In genomic region chr7:78134256-78134655, GRCh38 we compare ENCODE assay signal across 8 cellular contexts.
DNase-seq lines count a peak whose midpoint lies in the region; ATAC-seq, FAIRE-seq and TF ChIP-seq lines count a peak whose summit lies in the region.

No MANE protein-coding gene starts in this region.

- no peak for TF ChIP-seq POLR2A in thyroid gland (IDR thresholded peaks at IDR 0.05)
- TF ChIP-seq POLR2A in ovary (IDR thresholded peaks at IDR 0.05): no peak

- POLR2A ChIA-PET in PC-3 (lab: Charles Lee; ENCODE audit: unreplicated experiment): no interaction called here

- no peak for FAIRE-seq in GM19239 (lab: Jason Lieb, UNC)

- H3K79me2 ChIP-seq in DOHH2 (ENCODE audit: control insufficient read depth, low read length) (no peaks in the 10 kb centered on the region), PC-3 (ENCODE audit: low read length) (no peaks in the 10 kb centered on the region)

- H3K9me3 ChIP-seq in DOHH2 (ENCODE audit: control insufficient read depth, insufficient read depth, low read length): no peaks in the 10 kb centered on the region
- no peaks in the 10 kb centered on the region for H3K9me3 ChIP-seq in PC-3 (ENCODE audit: low read length)
- no peaks in the 10 kb centered on the region for H3K9me3 ChIP-seq in thyroid gland
- no peaks in the 10 kb centered on the region for H3K9me3 ChIP-seq in ovary

- intact Hi-C loops in PC-3 (cut with micrococcal nuclease): loop anchor here (1.0 to 10.0 kb wide), 3 partner anchors 109 to 300 kb away; no protein-coding TSS in a partner anchor
- intact Hi-C loops in thyroid gland (cut with DNase I): no loop called here
- intact Hi-C loops in ovary (cut with DNase I): no loop called here

- no peak overlapping the region for H3K9ac ChIP-seq in PC-3 (ENCODE audit: low read length)

- no peaks in the 10 kb centered on the region for H3K4me1 ChIP-seq in DOHH2 (ENCODE audit: control insufficient read depth, low read length)
- H3K4me1 ChIP-seq in PC-3 (ENCODE audit: insufficient read depth, low read length): no peaks in the 10 kb centered on the region
- H3K4me1 ChIP-seq in thyroid gland: no peaks in the 10 kb centered on the region
- no peaks in the 10 kb centered on the region for H3K4me1 ChIP-seq in ovary (ENCODE audit: insufficient read depth)

- H3K9me2 ChIP-seq in DOHH2 (replicated peaks; ENCODE audit: control insufficient read depth, low read length) (no peaks in the 10 kb centered on the region), PC-3 (replicated peaks; ENCODE audit: low read length) (no peaks in the 10 kb centered on the region)

- ATAC-seq in HG03159 (IDR thresholded peaks at IDR 0.05; ENCODE audit: unreplicated experiment) (peak; percentile 60), PC-3 (peak; percentile 55; the same call in 1 of the 2 replicates)

- WGBS in thyroid gland, 2 donors: 36 to 49% methylated on average over 2 of the region's 2 CpGs
- WGBS in ovary, 3 donors: 56 to 66% (median 61%) methylated on average over 2 of the region's 2 CpGs

- no peak overlapping the region for H3K27ac ChIP-seq in DOHH2 (ENCODE audit: low read depth, low read length)
- no peak overlapping the region for H3K27ac ChIP-seq in PC-3 (ENCODE audit: low read length)
- H3K27ac ChIP-seq in thyroid gland: no peak overlapping the region
- no peak overlapping the region for H3K27ac ChIP-seq in ovary

- CTCF ChIA-PET in PC-3 (lab: Charles Lee): interaction anchor here (0.5 to 0.6 kb wide), 3 partner anchors 9 to 299 kb away, joined by 3 to 4 read pairs (median 3); no protein-coding TSS in a partner anchor

- H3F3A ChIP-seq in DOHH2 (ENCODE audit: control insufficient read depth, insufficient read depth) (no peaks in the 10 kb centered on the region), PC-3 (ENCODE audit: low read length, unreplicated experiment) (no peaks in the 10 kb centered on the region)

- TF ChIP-seq EP300 in ovary (IDR thresholded peaks at IDR 0.05): no peak

- H3K36me3 ChIP-seq in DOHH2 (ENCODE audit: control insufficient read depth, low read length): no peaks in the 10 kb centered on the region
- H3K36me3 ChIP-seq in PC-3 (ENCODE audit: low read depth, low read length): no peaks in the 10 kb centered on the region
- no peaks in the 10 kb centered on the region for H3K36me3 ChIP-seq in thyroid gland
- H3K36me3 ChIP-seq in ovary: no peaks in the 10 kb centered on the region

- H2AFZ ChIP-seq in PC-3 (ENCODE audit: low read length): no peak overlapping the region

- no peak overlapping the region for H3K4me2 ChIP-seq in DOHH2 (ENCODE audit: low read length)
- H3K4me2 ChIP-seq in PC-3 (ENCODE audit: low read length): no peak overlapping the region

- H3K27me3 ChIP-seq in DOHH2 (ENCODE audit: control insufficient read depth, low read length) (no peaks in the 10 kb centered on the region), PC-3 (ENCODE audit: low read length) (peaks cover 33% of the 10 kb centered on the region), thyroid gland (no peaks in the 10 kb centered on the region), ovary (no peaks in the 10 kb centered on the region)

- TF ChIP-seq CTCF in DOHH2 (IDR thresholded peaks at IDR 0.05; ENCODE audit: low read depth, low read length, poor library complexity, severe bottlenecking) (peak; percentile 60), PC-3 (conservative IDR thresholded peaks at IDR 0.05; ENCODE audit: low read depth, low read length) (peak; percentile 65), foreskin fibroblast (IDR thresholded peaks at IDR 0.05; ENCODE audit: low read depth, low read length) (peak; percentile 70), thyroid gland (IDR thresholded peaks at IDR 0.05) (peak in 5 of 6 experiments; percentile 22 to 55 (median 46)), ovary (IDR thresholded peaks at IDR 0.05) (peak in 1 of 3 donors; percentile 22)

- DNase-seq in PC-3 (peak; percentile 63), foreskin fibroblast (peak; percentile 72 to 91), thyroid gland (no peak), GM19239 (ENCODE audit: insufficient read length, low spot score) (no peak), ovary (no peak)
- no peak for DNase-seq in activated CD4-positive, alpha-beta T cell treated with anti-CD3 and anti-CD28 coated beads, Interleukin-2, amount 50 U/mL, for 1 hour

- H4K20me1 ChIP-seq in DOHH2 (ENCODE audit: control insufficient read depth, insufficient read depth, low read depth, low read length) (no peaks in the 10 kb centered on the region), PC-3 (ENCODE audit: low read length) (no peaks in the 10 kb centered on the region)

- BruUV-seq in PC-3 (replicated peaks; lab: Mats Ljungman, UMichigan): no TSS peak

- no peak overlapping the region for H3K4me3 ChIP-seq in DOHH2 (ENCODE audit: low read length)
- H3K4me3 ChIP-seq in PC-3 (ENCODE audit: low read length): no peak overlapping the region
- H3K4me3 ChIP-seq in foreskin fibroblast (ENCODE audit: low read depth in 1 of 2, low read length in 2 of 2): no peak overlapping the region
- no peak overlapping the region for H3K4me3 ChIP-seq in thyroid gland (replicated peaks in 1 of 3)
- no peak overlapping the region for H3K4me3 ChIP-seq in ovary

Comparison
In these comparisons a context has a peak if more than half of its experiments do, and no peak if none do; other contexts are left out.
1. DNase-seq: peak in PC-3 (single experiment) and foreskin fibroblast (2 of 2); none in thyroid gland (0 of 2), GM19239 (single experiment), activated CD4-positive, alpha-beta T cell treated with anti-CD3 and anti-CD28 coated beads, Interleukin-2, amount 50 U/mL, for 1 hour (single experiment) and ovary (0 of 5).